Comparison of ENCODE assay signal across 7 cellular contexts in the genomic region with DNA sequence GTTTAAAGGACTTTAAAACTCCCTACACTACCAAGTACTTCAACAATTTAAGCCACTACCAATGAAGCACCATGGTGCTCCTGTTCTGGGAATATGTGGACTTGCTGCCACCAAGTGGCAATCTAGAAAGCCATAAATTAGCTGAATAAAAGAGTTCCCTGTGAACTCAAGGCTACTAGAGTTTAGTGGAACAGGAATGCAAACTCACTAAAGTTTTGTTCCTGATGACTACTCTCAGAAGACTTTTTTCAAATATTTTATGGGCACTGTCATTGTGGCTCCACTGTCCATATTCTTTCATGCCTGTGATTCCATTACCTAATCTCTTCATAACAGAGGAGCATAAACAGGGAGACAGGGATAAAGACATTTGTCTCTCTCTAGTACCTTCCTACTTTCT.
A peak's percentile ranks its signal among the peaks of the same experiment; 100 is the strongest.
DNase-seq lines count a peak whose midpoint lies in the region; ATAC-seq, FAIRE-seq and TF ChIP-seq lines count a peak whose summit lies in the region.

No MANE protein-coding gene starts in this region.

- TF ChIP-seq POLR2A in breast epithelium (IDR thresholded peaks at IDR 0.05), result no peak

- ATAC-seq in stimulated activated naive B cell treated with anti-CD40 and anti-IgM and Interleukin-4, amounts not matched to agents 10 μg/mL and 1 μg/mL and 100 μg/mL, for 72 hours (replicated peaks), result peak; percentile 66 to 77

- H3K4me1 ChIP-seq in PC-9 (replicated peaks; ENCODE audit: insufficient read depth) (peaks cover 47% of the 10 kb centered on the region), breast epithelium (no peaks in the 10 kb centered on the region)

- intact Hi-C loops in PC-9 (cut with micrococcal nuclease; ENCODE audit: unreplicated experiment) (loop anchor here (1.0 to 5.0 kb wide), 10 partner anchors 34 to 502 kb away; no protein-coding TSS in a partner anchor), breast epithelium (cut with DNase I; ENCODE audit: low total_unique reads) (no loop called here)

- TF ChIP-seq CTCF in PC-9 (conservative IDR thresholded peaks at IDR 0.05) (peak; percentile 82), breast epithelium (IDR thresholded peaks at IDR 0.05) (peak in 2 of 3 donors; percentile 60 to 66)

- CTCF ChIA-PET in PC-9 (lab: Charles Lee), result interaction anchor here (0.5 to 1.5 kb wide), 10 partner anchors 29 to 577 kb away, joined by 3 to 23 read pairs (median 4); no protein-coding TSS in a partner anchor

- DNase-seq in ELR (ENCODE audit: low read depth) (peak; percentile 91), PC-9 (peak; percentile 65 to 97), breast epithelium (ENCODE audit: low spot score in 2 of 2) (peak in 1 of 2 donors; percentile 32), NCI-H1048 (lab: John Stamatoyannopoulos, UW) (no peak)
- peak; percentile 49 for DNase-seq in Jurkat, Clone E6-1 (ENCODE audit: low read depth, low spot score)
- DNase-seq in stimulated activated naive B cell treated with anti-CD40 and anti-IgM and Interleukin-4, amounts not matched to agents 10 μg/mL and 1 μg/mL and 100 μg/mL, for 72 hours, result no peak

- H3K9me3 Mint-ChIP-seq in stimulated activated naive B cell treated with anti-CD40 and anti-IgM and Interleukin-4, amounts not matched to agents 10 μg/mL and 1 μg/mL and 100 μg/mL, for 72 hours, result no peaks in the 10 kb centered on the region

- no peaks in the 10 kb centered on the region for H3K9me3 ChIP-seq in PC-9 (ENCODE audit: insufficient read depth, low read depth)
- no peaks in the 10 kb centered on the region for H3K9me3 ChIP-seq in breast epithelium

- peaks cover 0 to 1% of the 10 kb centered on the region in 2 donors for H3K36me3 Mint-ChIP-seq in stimulated activated naive B cell treated with anti-CD40 and anti-IgM and Interleukin-4, amounts not matched to agents 10 μg/mL and 1 μg/mL and 100 μg/mL, for 72 hours

- no peaks in the 10 kb centered on the region for H4K20me1 ChIP-seq in PC-9 (ENCODE audit: insufficient read depth)

- peak overlapping the region; percentile 65 for H3K4me2 ChIP-seq in PC-9

- no peaks in the 10 kb centered on the region for H3K9me2 ChIP-seq in PC-9 (ENCODE audit: insufficient read depth)

- BruUV-seq in PC-9 (replicated peaks; lab: Mats Ljungman, UMichigan), result no TSS peak

- H3K27ac ChIP-seq in PC-9, result peak overlapping the region; percentile 80
- no peak overlapping the region for H3K27ac ChIP-seq in breast epithelium

- no peaks in the 10 kb centered on the region for H3K27me3 ChIP-seq in PC-9 (ENCODE audit: insufficient read depth, low read depth)
- no peaks in the 10 kb centered on the region for H3K27me3 ChIP-seq in breast epithelium

- POLR2A ChIA-PET in PC-9 (lab: Charles Lee; ENCODE audit: unreplicated experiment), result interaction anchor here (0.5 to 0.7 kb wide), 3 partner anchors 26 to 701 kb away, joined by 3 to 19 read pairs (median 5); no protein-coding TSS in a partner anchor

- peaks cover 25% of the 10 kb centered on the region for H3F3A ChIP-seq in PC-9 (ENCODE audit: insufficient read depth, low read depth)

- H3K4me3 Mint-ChIP-seq in stimulated activated naive B cell treated with anti-CD40 and anti-IgM and Interleukin-4, amounts not matched to agents 10 μg/mL and 1 μg/mL and 100 μg/mL, for 72 hours, result no peak overlapping the region

- peak; percentile 99 for FAIRE-seq in islet of Langerhans (lab: Jason Lieb, UNC)

- peaks cover 17% of the 10 kb centered on the region for H3K79me2 ChIP-seq in PC-9 (ENCODE audit: low read depth)

- peaks cover 11 to 24% of the 10 kb centered on the region in 2 donors for H3K4me1 Mint-ChIP-seq in stimulated activated naive B cell treated with anti-CD40 and anti-IgM and Interleukin-4, amounts not matched to agents 10 μg/mL and 1 μg/mL and 100 μg/mL, for 72 hours

- no peak overlapping the region for H3K4me3 ChIP-seq in Jurkat, Clone E6-1 (ENCODE audit: low read length)
- H3K4me3 ChIP-seq in PC-9, result no peak overlapping the region
- no peak overlapping the region for H3K4me3 ChIP-seq in breast epithelium

- H3K27me3 Mint-ChIP-seq in stimulated activated naive B cell treated with anti-CD40 and anti-IgM and Interleukin-4, amounts not matched to agents 10 μg/mL and 1 μg/mL and 100 μg/mL, for 72 hours, result no peaks in the 10 kb centered on the region

- no peak overlapping the region for H3K27ac Mint-ChIP-seq in stimulated activated naive B cell treated with anti-CD40 and anti-IgM and Interleukin-4, amounts not matched to agents 10 μg/mL and 1 μg/mL and 100 μg/mL, for 72 hours

- H2AFZ ChIP-seq in PC-9, result no peak overlapping the region

- 0 out of 2 replicates have a peak, but pooled peaks cover 3% of the 10 kb centered on the region for H3K36me3 ChIP-seq in PC-9 (ENCODE audit: low read depth)
- H3K36me3 ChIP-seq in breast epithelium, result no peaks in the 10 kb centered on the region

Comparison
In these comparisons a context has a peak if more than half of its experiments do, and no peak if none do; other contexts are left out.
1. DNase-seq: peak in ELR (single experiment), Jurkat, Clone E6-1 (single experiment) and PC-9 (2 of 2); none in stimulated activated naive B cell treated with anti-CD40 and anti-IgM and Interleukin-4, amounts not matched to agents 10 μg/mL and 1 μg/mL and 100 μg/mL, for 72 hours (single experiment) and NCI-H1048 (single experiment).